ENCODE assay signal across 8 cellular contexts in genomic region chr2:61144697-61145268, GRCh38. TPM values are rescaled to one million over a fixed set of nuclear protein-coding genes. Genes with fewer than 3 reads are reported as not detected.
DNase-seq lines count a peak whose midpoint lies in the region; ATAC-seq, FAIRE-seq and TF ChIP-seq lines count a peak whose summit lies in the region.

No MANE protein-coding gene starts in this region.

- peak; percentile 98 for FAIRE-seq in GM12892 (lab: Jason Lieb, UNC)

- ATAC-seq in HG02840 (IDR thresholded peaks at IDR 0.05; ENCODE audit: low FRiP score, unreplicated experiment) = peak; percentile 92

- DNase-seq in GM12892 (ENCODE audit: insufficient read length) = peak; percentile 85
- peak; percentile 96 for DNase-seq in NCI-H2107 treated with DMSO at 0.1 percent for 48 hours (lab: John Stamatoyannopoulos, UW; ENCODE audit: unreplicated experiment)
- peak; percentile 90 for DNase-seq in activated CD4-positive, alpha-beta T cell treated with anti-CD3 and anti-CD28 coated beads for 1 hour
- DNase-seq in cerebellum (ENCODE audit: low spot score) = peak; percentile 91
- DNase-seq in islet precursor cell = peak; percentile 99
- DNase-seq in stimulated activated CD4-positive, alpha-beta T cell treated with anti-CD3 and anti-CD28 coated beads, Interleukin-12 subunit alpha, Interleukin-12 subunit beta, amount 100 ng/mL, for 24 hours (ENCODE audit: low read depth in 2 of 2) = peak; percentile 85 to 93
- DNase-seq in NCI-H526 treated with DMSO at 0.1 percent for 48 hours (lab: John Stamatoyannopoulos, UW) = no peak

- peak; percentile 80 for TF ChIP-seq POLR2A in GM12892 (IDR thresholded peaks at IDR 0.05; ENCODE audit: low read depth, low read length)

RNA-seq across cellular contexts. Expression of gene C2orf74, which starts 17.2 kb away (rescaled TPM):
- 15.8 TPM for polyA plus RNA-seq in GM12892 (2012; ENCODE audit: missing spikeins)
- total RNA-seq in cerebellum = 6.6 TPM
